Comparison of ENCODE assay signal across 9 cellular contexts in genomic region chr20:52959125-52959524, GRCh38. TPM values are rescaled to one million over a fixed set of nuclear protein-coding genes. Genes with fewer than 3 reads are reported as not detected.
DNase-seq lines count a peak whose midpoint lies in the region; ATAC-seq and TF ChIP-seq lines count a peak whose summit lies in the region.
"Had no signal": no experiment of that assay in that cellular context is flagged by ENCODE, and none has a peak within 500 bp of the region (broad histone marks: within the 10 kb centered on the region; RNA-seq: fewer than 3 reads in every experiment).

No MANE protein-coding gene starts in this region.

- H4K20me1 ChIP-seq in neural cell (ENCODE audit: insufficient read depth), result no peaks in the 10 kb centered on the region

- H3K27me3 ChIP-seq in neural cell (ENCODE audit: insufficient read depth, low read depth, low read length), result no peaks in the 10 kb centered on the region

- H3K9me3 ChIP-seq in neural cell (ENCODE audit: low read length), result no peaks in the 10 kb centered on the region

- H3K36me3 ChIP-seq in neural cell (ENCODE audit: insufficient read depth, low read length), result no peaks in the 10 kb centered on the region

- no peak overlapping the region for H2AFZ ChIP-seq in neural cell (ENCODE audit: low read depth, low read length)
- H2AFZ ChIP-seq: parathyroid adenoma had no signal

- ATAC-seq in HG02852 (IDR thresholded peaks at IDR 0.05; ENCODE audit: unreplicated experiment), result no peak
- ATAC-seq in HG02981 (IDR thresholded peaks at IDR 0.05; ENCODE audit: unreplicated experiment), result no peak

- H3K4me2 ChIP-seq in neural cell (ENCODE audit: low read length), result no peak overlapping the region

- H3K27ac ChIP-seq in VCaP, result peak overlapping the region; percentile 32
- H3K27ac ChIP-seq in neural cell (ENCODE audit: low read length), result no peak overlapping the region
- H3K27ac ChIP-seq: parathyroid adenoma had no signal

- H3F3A ChIP-seq in neural cell (ENCODE audit: insufficient read depth, low read length, poor library complexity, severe bottlenecking), result no peaks in the 10 kb centered on the region

- H3K9me2 ChIP-seq in neural cell (ENCODE audit: insufficient read depth, low read length), result no peaks in the 10 kb centered on the region

- peak; percentile 56 for TF ChIP-seq RAD21 in neural cell (conservative IDR thresholded peaks at IDR 0.05)

- no peak overlapping the region for H3K9ac ChIP-seq in neural cell (ENCODE audit: low read length)
- H3K9ac ChIP-seq: parathyroid adenoma had no signal

- no peak for TF ChIP-seq EP300 in neural cell (conservative IDR thresholded peaks at IDR 0.05; ENCODE audit: poor library complexity, severe bottlenecking)

- H3K4me3 ChIP-seq in neural cell (ENCODE audit: low read length), result no peak overlapping the region

- no peaks in the 10 kb centered on the region for H3K79me2 ChIP-seq in neural cell (replicated peaks; ENCODE audit: insufficient read depth, low read length)
- H3K79me2 ChIP-seq: parathyroid adenoma had no signal

- TF ChIP-seq CTCF in VCaP (conservative IDR thresholded peaks at IDR 0.05) (peak; percentile 56), neural cell (IDR thresholded peaks at IDR 0.05; ENCODE audit: poor library complexity, severe bottlenecking) (peak; percentile 51)

- peak; percentile 21 for DNase-seq in LHCN-M2 (ENCODE audit: low read depth)
- peak; percentile 15 for DNase-seq in NCI-H2227 treated with DMSO at 0.1 percent for 48 hours (lab: John Stamatoyannopoulos, UW)
- DNase-seq in COR-L47 (lab: John Stamatoyannopoulos, UW), result no peak
- DNase-seq in NK-92 (lab: John Stamatoyannopoulos, UW; ENCODE audit: unreplicated experiment), result no peak

TF ChIP-seq in neural cell, 6 proteins besides CTCF, POLR2A, EP300 and RAD21:
- TF ChIP-seq POLR2AphosphoS5 (IDR thresholded peaks at IDR 0.05), result no peak
- peak; percentile 62 for TF ChIP-seq SMC3 (conservative IDR thresholded peaks at IDR 0.05; ENCODE audit: poor library complexity)
- no peak for TF ChIP-seq REST (IDR thresholded peaks at IDR 0.05; ENCODE audit: borderline replicate concordance)
- TF ChIP-seq EZH2 (IDR thresholded peaks at IDR 0.05; ENCODE audit: borderline replicate concordance, insufficient read depth, low read length, poor library complexity, severe bottlenecking), result no peak
- no peak for TF ChIP-seq MXI1 (conservative IDR thresholded peaks at IDR 0.05; ENCODE audit: poor library complexity, severe bottlenecking)
- TF ChIP-seq TAF1 (IDR thresholded peaks at IDR 0.05; ENCODE audit: low read depth), result no peak

RNA-seq across cellular contexts. Expression of gene TSHZ2, which starts 13.0 kb away (rescaled TPM):
- not detected in 2 replicates for total RNA-seq in LHCN-M2 (2014; rRNA removed)
- polyA plus RNA-seq in LHCN-M2 (2012), result not detected
- polyA plus RNA-seq in neural cell, result 4.6 and 6.0 TPM in 2 replicates
- polyA minus RNA-seq in neural cell, result 39.4 and 52.6 TPM in 2 replicates

Comparison
In these comparisons a context has a peak if more than half of its experiments do, and no peak if none do; other contexts are left out.
1. DNase-seq: peak in LHCN-M2 (single experiment) and NCI-H2227 treated with DMSO at 0.1 percent for 48 hours (single experiment); none in COR-L47 (single experiment) and NK-92 (single experiment).